ENCODE assay signal across 9 cellular contexts in genomic region chr15:63238796-63239195, GRCh38. TPM values are rescaled to one million over a fixed set of nuclear protein-coding genes. Genes with fewer than 3 reads are reported as not detected.
DNase-seq lines count a peak whose midpoint lies in the region; ATAC-seq and TF ChIP-seq lines count a peak whose summit lies in the region.
"Had no signal": no experiment of that assay in that cellular context is flagged by ENCODE, and none has a peak within 500 bp of the region (broad histone marks: within the 10 kb centered on the region; RNA-seq: fewer than 3 reads in every experiment).

No MANE protein-coding gene starts in this region.

- H3K9me3 ChIP-seq in breast epithelium (no peaks in the 10 kb centered on the region), mammary epithelial cell (replicated peaks; ENCODE audit: insufficient read depth, low read length) (no peaks in the 10 kb centered on the region)

- CTCF ChIA-PET in MCF 10A (lab: Yijun Ruan, JAX) (interaction anchor here (0.7 to 0.9 kb wide), 3 partner anchors 32 to 81 kb away, joined by 3 to 4 read pairs (median 3); partner anchors contain the start of gene RPS27L), mammary epithelial cell (lab: Charles Lee; ENCODE audit: low non-redundant PET) (no interaction called here)

- peak overlapping the region; percentile 17 for H3K4me2 ChIP-seq in mammary epithelial cell (ENCODE audit: insufficient read depth, low read depth, low read length)

- peak overlapping the region; percentile 19 for H3K27ac Mint-ChIP-seq in MCF 10A (ENCODE audit: low read depth, unreplicated experiment)
- H3K27ac Mint-ChIP-seq in stimulated activated naive B cell treated with anti-CD40 and anti-IgM and Interleukin-4, amounts not matched to agents 10 μg/mL and 1 μg/mL and 100 μg/mL, for 72 hours = peak overlapping the region; percentile 51

- BruUV-seq in MCF 10A (replicated peaks; lab: Mats Ljungman, UMichigan) (no TSS peak), mammary epithelial cell (replicated peaks; lab: Mats Ljungman, UMichigan) (no TSS peak)

- dilution Hi-C loops in mammary epithelial cell (cut with HindIII; ENCODE audit: low sequenced_read_pairs) = no loop called here

- no peak for TF ChIP-seq POLR2A in breast epithelium (IDR thresholded peaks at IDR 0.05)

- intact Hi-C loops in MCF 10A (cut with micrococcal nuclease) (no loop called here), breast epithelium (cut with DNase I; ENCODE audit: low total_unique reads) (no loop called here), mammary epithelial cell (cut with micrococcal nuclease) (loop anchor here (5.0 kb wide), 1 partner anchor 51 kb away; the partner anchor contains the start of gene RAB8B)

- POLR2A ChIA-PET in MCF 10A (lab: Yijun Ruan, JAX) = interaction anchor here (0.6 to 3.7 kb wide), 12 partner anchors 9 to 853 kb away, joined by 3 to 21 read pairs (median 3); partner anchors contain the start of genes RAB8B and RPS27L

- H3K27me3 Mint-ChIP-seq in MCF 10A (ENCODE audit: insufficient read depth, unreplicated experiment) = no peaks in the 10 kb centered on the region
- no peaks in the 10 kb centered on the region for H3K27me3 Mint-ChIP-seq in stimulated activated naive B cell treated with anti-CD40 and anti-IgM and Interleukin-4, amounts not matched to agents 10 μg/mL and 1 μg/mL and 100 μg/mL, for 72 hours

- H3K4me1 ChIP-seq in breast epithelium = peaks cover 0 to 17% of the 10 kb centered on the region in 2 donors
- H3K4me1 ChIP-seq in mammary epithelial cell (ENCODE audit: insufficient read depth, low read length) = peaks cover 52% of the 10 kb centered on the region

- peak; percentile 66 for DNase-seq in MCF 10A (ENCODE audit: unreplicated experiment)
- DNase-seq in breast epithelium (ENCODE audit: low spot score in 2 of 2) = no peak
- peak; percentile 94 for DNase-seq in M059J (ENCODE audit: low read depth)
- DNase-seq in mammary epithelial cell = peak; percentile 94
- DNase-seq in stimulated activated naive B cell treated with anti-CD40 and anti-IgM and Interleukin-4, amounts not matched to agents 10 μg/mL and 1 μg/mL and 100 μg/mL, for 72 hours = no peak
- no peak for DNase-seq in NCI-H2227 treated with DMSO at 0.1 percent for 48 hours (lab: John Stamatoyannopoulos, UW)
- DNase-seq in NCI-H187 (lab: John Stamatoyannopoulos, UW) = no peak
- DNase-seq: DMS153 had no signal

- peaks cover 20% of the 10 kb centered on the region for H3K79me2 ChIP-seq in mammary epithelial cell (ENCODE audit: insufficient read depth, low read length)

- no peak overlapping the region for H3K4me3 ChIP-seq in breast epithelium
- no peak overlapping the region for H3K4me3 ChIP-seq in mammary epithelial cell (replicated peaks in 1 of 3; ENCODE audit: insufficient read depth in 1 of 3, low read depth in 2 of 3, low read length in 3 of 3)

- 0% methylated on average over 1 of the region's 1 CpG for WGBS in mammary epithelial cell (ENCODE audit: low coverage, missing lambda C conversion rate)

- no peaks in the 10 kb centered on the region for H3K27me3 ChIP-seq in breast epithelium
- H3K27me3 ChIP-seq in mammary epithelial cell (ENCODE audit: insufficient read depth, low read length) = no peaks in the 10 kb centered on the region

- H4K20me1 ChIP-seq in mammary epithelial cell (ENCODE audit: insufficient read depth, low read length) = no peaks in the 10 kb centered on the region

- no peaks in the 10 kb centered on the region for H3K36me3 Mint-ChIP-seq in MCF 10A (ENCODE audit: insufficient read depth, unreplicated experiment)
- H3K36me3 Mint-ChIP-seq in stimulated activated naive B cell treated with anti-CD40 and anti-IgM and Interleukin-4, amounts not matched to agents 10 μg/mL and 1 μg/mL and 100 μg/mL, for 72 hours = peaks cover 36 to 56% of the 10 kb centered on the region in 2 donors

- H3K4me3 Mint-ChIP-seq in MCF 10A (ENCODE audit: unreplicated experiment) = no peak overlapping the region
- no peak overlapping the region for H3K4me3 Mint-ChIP-seq in stimulated activated naive B cell treated with anti-CD40 and anti-IgM and Interleukin-4, amounts not matched to agents 10 μg/mL and 1 μg/mL and 100 μg/mL, for 72 hours

- H3K9ac ChIP-seq in mammary epithelial cell (ENCODE audit: insufficient read depth, low read length) = no peak overlapping the region

- H3K36me3 ChIP-seq in breast epithelium (no peaks in the 10 kb centered on the region), mammary epithelial cell (ENCODE audit: insufficient read depth, low read length) (no peaks in the 10 kb centered on the region)

- no peaks in the 10 kb centered on the region for H3K9me3 Mint-ChIP-seq in MCF 10A (ENCODE audit: unreplicated experiment)
- H3K9me3 Mint-ChIP-seq in stimulated activated naive B cell treated with anti-CD40 and anti-IgM and Interleukin-4, amounts not matched to agents 10 μg/mL and 1 μg/mL and 100 μg/mL, for 72 hours = no peaks in the 10 kb centered on the region

- no peak for TF ChIP-seq CTCF in MCF 10A (IDR thresholded peaks at IDR 0.05; ENCODE audit: unreplicated experiment)
- no peak for TF ChIP-seq CTCF in breast epithelium (IDR thresholded peaks at IDR 0.05)
- no peak for TF ChIP-seq CTCF in mammary epithelial cell (conservative IDR thresholded peaks at IDR 0.05 in 1 of 2, IDR thresholded peaks at IDR 0.05 in 1 of 2; ENCODE audit: extremely low read depth in 1 of 2, insufficient read depth in 1 of 2, low read depth in 1 of 2, low read length in 2 of 2)

- H3K4me1 Mint-ChIP-seq in MCF 10A (ENCODE audit: insufficient read depth, unreplicated experiment) = peaks cover 25% of the 10 kb centered on the region
- H3K4me1 Mint-ChIP-seq in stimulated activated naive B cell treated with anti-CD40 and anti-IgM and Interleukin-4, amounts not matched to agents 10 μg/mL and 1 μg/mL and 100 μg/mL, for 72 hours = peaks cover 48 to 75% of the 10 kb centered on the region in 2 donors

- in situ Hi-C loops in mammary epithelial cell (cut with MboI; ENCODE audit: low sequenced_read_pairs in 2 of 2) = no loop called here

- no peak overlapping the region for H2AFZ ChIP-seq in mammary epithelial cell (ENCODE audit: low read depth, low read length)

- H3K27ac ChIP-seq in breast epithelium = peak overlapping the region in 1 of 2 donors; percentile 8
- peak overlapping the region; percentile 67 for H3K27ac ChIP-seq in mammary epithelial cell (ENCODE audit: insufficient read depth, low read depth, low read length)

- ATAC-seq in stimulated activated naive B cell treated with anti-CD40 and anti-IgM and Interleukin-4, amounts not matched to agents 10 μg/mL and 1 μg/mL and 100 μg/mL, for 72 hours (replicated peaks) = peak; percentile 80 to 84
- no peak for ATAC-seq in GM18873 (IDR thresholded peaks at IDR 0.05; ENCODE audit: low FRiP score, unreplicated experiment)

RNA-seq across cellular contexts. Expression of gene APH1B, which starts 38.6 kb away (rescaled TPM):
- 5.2 and 8.2 TPM in 2 replicates for total RNA-seq in MCF 10A (2022)
- total RNA-seq in breast epithelium = 10 to 100 TPM; 21.3 to 26.1 (median 25.6) TPM
- total RNA-seq in M059J (2014; rRNA removed; shearing (Covaris generic)) = 7.7 and 8.8 TPM in 2 replicates
- total RNA-seq in mammary epithelial cell = 10 to 100 TPM; 15.8 to 18.4 TPM
- polyA plus RNA-seq in mammary epithelial cell = 4.9 TPM
- 41.8 TPM for polyA minus RNA-seq in mammary epithelial cell

RNA-seq across cellular contexts. Expression of gene RAB8B, which starts 49.4 kb away (rescaled TPM):
- total RNA-seq in MCF 10A (2022) (11.7 and 15.6 TPM in 2 replicates), breast epithelium (10 to 100 TPM; 31.3 to 46.2 (median 36.7) TPM), mammary epithelial cell (10 to 100 TPM; 20.6 to 36.3 TPM)
- total RNA-seq in M059J (2014; rRNA removed; shearing (Covaris generic)) = 37.8 and 48.5 TPM in 2 replicates
- polyA plus RNA-seq in mammary epithelial cell = 13.9 TPM
- 56.8 TPM for polyA minus RNA-seq in mammary epithelial cell

Comparison
In these comparisons a context has a peak if more than half of its experiments do, and no peak if none do; other contexts are left out.
1. DNase-seq: peak in MCF 10A (single experiment), M059J (single experiment) and mammary epithelial cell (single experiment); none in breast epithelium (0 of 2), stimulated activated naive B cell treated with anti-CD40 and anti-IgM and Interleukin-4, amounts not matched to agents 10 μg/mL and 1 μg/mL and 100 μg/mL, for 72 hours (single experiment), NCI-H2227 treated with DMSO at 0.1 percent for 48 hours (single experiment) and NCI-H187 (0 of 2).